Comparison of ENCODE assay signal across 15 cellular contexts in the genomic region with DNA sequence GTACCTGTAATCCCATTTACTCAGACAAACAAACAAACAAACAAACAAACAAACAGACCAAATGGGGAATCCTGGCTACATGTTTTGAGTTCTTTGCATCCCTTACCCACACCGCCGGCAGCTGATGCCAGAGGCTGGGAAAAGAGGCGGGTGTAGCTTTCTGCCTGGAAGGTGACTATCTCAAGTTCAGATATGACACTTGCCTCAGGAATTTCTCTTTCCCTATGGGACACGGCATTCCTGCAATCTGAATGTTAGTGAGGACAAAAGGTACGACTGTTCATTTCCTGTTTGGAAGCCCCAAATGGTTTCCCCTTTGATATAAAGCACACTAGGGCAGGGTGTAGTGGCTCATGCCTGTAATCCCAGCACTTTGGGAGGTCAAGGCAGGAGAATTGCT. TPM values are rescaled to one million over a fixed set of nuclear protein-coding genes. Genes with fewer than 3 reads are reported as not detected.
DNase-seq lines count a peak whose midpoint lies in the region; ATAC-seq and TF ChIP-seq lines count a peak whose summit lies in the region.
"Had no signal": no experiment of that assay in that cellular context is flagged by ENCODE, and none has a peak within 500 bp of the region (broad histone marks: within the 10 kb centered on the region; RNA-seq: fewer than 3 reads in every experiment).

No MANE protein-coding gene starts in this region.

- H3K9me3 ChIP-seq in MG63 (no peaks in the 10 kb centered on the region), mesodermal cell (ENCODE audit: control insufficient read depth, low read length) (no peaks in the 10 kb centered on the region)
- H3K9me3 ChIP-seq: Caco-2 had no signal

- H3K4me3 ChIP-seq in MG63 (no peak overlapping the region), cardiac fibroblast (replicated peaks in 1 of 2; ENCODE audit: low read depth in 2 of 2, low read length in 2 of 2) (no peak overlapping the region), mesodermal cell (ENCODE audit: extremely low read depth, insufficient read depth, low read length, poor library complexity, severe bottlenecking) (no peak overlapping the region)

- peak overlapping the region; percentile 49 for H3K27ac ChIP-seq in mesodermal cell (ENCODE audit: low read depth, low read length, severe bottlenecking)

- no peak overlapping the region for H3K27ac Mint-ChIP-seq in activated naive CD4-positive, alpha-beta T cell treated with anti-CD3 and anti-CD28 coated beads, Interleukin-2, amount 50 U/mL, for 72 hours
- H3K27ac Mint-ChIP-seq: activated CD4-positive, alpha-beta T cell treated with anti-CD3 and anti-CD28 coated beads for 36 hours; dendritic cell treated with granulocyte-macrophage colony-stimulating factor and Interleukin-4, amounts not matched to agents 40 ng/mL and 50 ng/mL, for 4 days; nephron had no signal

- 65 to 66% methylated on average over 5 of the region's 5 CpGs for WGBS in mesodermal cell (ENCODE audit: insufficient coverage in 2 of 2), 2 experiments

- ATAC-seq in HG02642 (IDR thresholded peaks at IDR 0.05; ENCODE audit: poor library complexity, unreplicated experiment), result no peak
- ATAC-seq in activated naive CD4-positive, alpha-beta T cell treated with anti-CD3 and anti-CD28 coated beads, Interleukin-2, amount 50 U/mL, for 72 hours, result no peak
- ATAC-seq: activated CD4-positive, alpha-beta T cell treated with anti-CD3 and anti-CD28 coated beads for 36 hours had no signal

- peaks cover 4% of the 10 kb centered on the region for H3K4me1 ChIP-seq in mesodermal cell (ENCODE audit: control insufficient read depth, insufficient read depth, low read length, poor library complexity, severe bottlenecking)

- no peaks in the 10 kb centered on the region for H3K27me3 ChIP-seq in MG63

- no peaks in the 10 kb centered on the region for H3K36me3 Mint-ChIP-seq in activated naive CD4-positive, alpha-beta T cell treated with anti-CD3 and anti-CD28 coated beads, Interleukin-2, amount 50 U/mL, for 72 hours

- DNase-seq in ELR (ENCODE audit: low read depth) (peak; percentile 90), MG63 (peak; percentile 33), cardiac fibroblast (ENCODE audit: low read depth in 2 of 2) (peak; percentile 84 to 85), GM20000 (ENCODE audit: low spot score) (no peak)
- no peak for DNase-seq in activated CD8-positive, alpha-beta memory T cell treated with anti-CD3 and anti-CD28 coated beads for 24 hours
- no peak for DNase-seq in activated naive CD4-positive, alpha-beta T cell treated with anti-CD3 and anti-CD28 coated beads, Interleukin-2, amount 50 U/mL, for 72 hours (ENCODE audit: low spot score in 2 of 2)
- DNase-seq: activated CD4-positive, alpha-beta T cell treated with anti-CD3 and anti-CD28 coated beads for 36 hours; activated gamma-delta T cell treated with Interleukin-2 at 50 U/mL for 16 hours; Caco-2; SIG-M5 had no signal

- TF ChIP-seq CTCF in cardiac fibroblast (IDR thresholded peaks at IDR 0.05; ENCODE audit: low read depth, low read length) (no peak), GM20000 (IDR thresholded peaks at IDR 0.05; ENCODE audit: extremely low read depth, missing control alignments) (no peak)

- H3K36me3 ChIP-seq in MG63, result no peaks in the 10 kb centered on the region
- no peaks in the 10 kb centered on the region for H3K36me3 ChIP-seq in mesodermal cell (ENCODE audit: control insufficient read depth, insufficient read depth, low read length)

- H3K9me3 Mint-ChIP-seq in activated naive CD4-positive, alpha-beta T cell treated with anti-CD3 and anti-CD28 coated beads, Interleukin-2, amount 50 U/mL, for 72 hours, result no peaks in the 10 kb centered on the region
- H3K9me3 Mint-ChIP-seq: dendritic cell treated with granulocyte-macrophage colony-stimulating factor and Interleukin-4, amounts not matched to agents 40 ng/mL and 50 ng/mL, for 4 days had no signal

RNA-seq across cellular contexts. Expression of a gene that starts 2.9 kb away (rescaled TPM):
- not detected in 2 replicates for total RNA-seq in MG63 (2014; rRNA removed; shearing (Covaris generic); ENCODE audit: low replicate concordance)
- polyA plus RNA-seq in mesodermal cell (2013, experiment 1 of 2), result not detected
- polyA plus RNA-seq in mesodermal cell (2013, experiment 2 of 2), result not detected
- not detected for total RNA-seq in activated naive CD4-positive, alpha-beta T cell treated with anti-CD3 and anti-CD28 coated beads, Interleukin-2, amount 50 U/mL, for 72 hours
- total RNA-seq: activated CD4-positive, alpha-beta T cell treated with anti-CD3 and anti-CD28 coated beads for 36 hours; Caco-2; NCI-H460 had no signal

Comparison
In these comparisons a context has a peak if more than half of its experiments do, and no peak if none do; other contexts are left out.
1. DNase-seq: peak in ELR (single experiment), MG63 (single experiment) and cardiac fibroblast (2 of 2); none in activated CD8-positive, alpha-beta memory T cell treated with anti-CD3 and anti-CD28 coated beads for 24 hours (single experiment), activated naive CD4-positive, alpha-beta T cell treated with anti-CD3 and anti-CD28 coated beads, Interleukin-2, amount 50 U/mL, for 72 hours (0 of 2) and GM20000 (single experiment).